ENCODE assay signal across 37 cellular contexts in the genomic region with DNA sequence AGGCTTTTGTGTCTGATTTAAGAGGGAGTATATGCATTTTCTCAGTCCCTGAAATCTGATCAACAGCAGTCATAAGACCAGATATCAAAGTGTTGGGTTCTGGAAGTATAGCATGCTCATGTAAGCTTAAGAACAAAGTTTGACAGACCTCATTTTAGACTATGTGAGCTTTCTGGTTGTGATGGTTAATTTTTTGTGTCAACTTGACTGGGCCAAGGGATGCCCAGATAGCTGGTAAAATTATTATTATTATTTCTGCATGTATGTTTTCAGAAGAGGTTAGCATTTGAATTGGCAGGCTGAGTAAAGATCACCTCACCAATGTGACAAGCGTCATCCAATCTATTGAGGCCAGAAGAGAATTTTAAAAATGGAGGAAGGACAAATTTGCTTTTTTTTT.
"Had no signal": no experiment of that assay in that cellular context is flagged by ENCODE, and none has a peak within 500 bp of the region (broad histone marks: within the 10 kb centered on the region; RNA-seq: fewer than 3 reads in every experiment).

No MANE protein-coding gene starts in this region.

- H3K27ac ChIP-seq: adrenal gland, ascending aorta, body of pancreas, brain microvascular endothelial cell, breast epithelium, cardiac muscle cell had no signal

- H3K27me3 ChIP-seq: adrenal gland, ascending aorta, body of pancreas, brain microvascular endothelial cell, breast epithelium, cardiac muscle cell had no signal

- H3K36me3 Mint-ChIP-seq: brain had no signal

- H3K36me3 ChIP-seq: adrenal gland, ascending aorta, brain microvascular endothelial cell, breast epithelium, cardiac muscle cell had no signal

- H3K27ac Mint-ChIP-seq: activated naive CD4-positive, alpha-beta T cell treated with anti-CD3 and anti-CD28 coated beads for 36 hours; activated naive CD4-positive, alpha-beta T cell treated with anti-CD3 and anti-CD28 coated beads, Interleukin-2, amount 10 ng/mL, durations not matched to agents 7 days and 5 days; activated naive CD4-positive, alpha-beta T cell treated with anti-CD3 and anti-CD28 coated beads, Interleukin-2, amount 50 U/mL, for 24 hours; activated naive CD4-positive, alpha-beta T cell treated with anti-CD3 and anti-CD28 coated beads, Interleukin-2, amount 50 U/mL, for 72 hours; activated naive CD8-positive, alpha-beta T cell; activated naive CD8-positive, alpha-beta T cell treated with anti-CD3 and anti-CD28 coated beads for 36 hours; activated naive CD8-positive, alpha-beta T cell treated with anti-CD3 and anti-CD28 coated beads, Interleukin-2, amount 10 ng/mL, durations not matched to agents 7 days and 5 days; activated naive CD8-positive, alpha-beta T cell treated with anti-CD3 and anti-CD28 coated beads, Interleukin-2, amount 50 U/mL, for 24 hours; activated T-cell treated with anti-CD3 and anti-CD28 coated beads, Interleukin-2, amount 50 U/mL, for 24 hours; activated T-cell treated with anti-CD3 and anti-CD28 coated beads, Interleukin-2, amount 50 U/mL, for 72 hours; activated T-helper 1 cell treated with anti-CD3 and anti-CD28 coated beads, Interleukin-12 subunit alpha, Interleukin-12 subunit beta, Interleukin-2, Interleukin-4 antibody, amounts not matched to agents 30 ng/mL and 10 ng/mL and 1 ng/mL, durations not matched to agents 14 hours and 24 hours and 36 hours; activated T-helper 17 cell treated with anti-CD3 and anti-CD28 coated beads, Interleukin-2, amount 50 U/mL, for 72 hours; activated T-helper 2 cell treated with anti-CD3 and anti-CD28 coated beads, Interferon-gamma antibody, Interleukin-2, Interleukin-4, amounts not matched to agents 10 μg/mL and 5 μg/mL and 100 μg/mL, durations not matched to agents 14 hours and 24 hours and 36 hours; brain had no signal

- ATAC-seq: activated naive CD4-positive, alpha-beta T cell treated with anti-CD3 and anti-CD28 coated beads, Interleukin-2, amount 50 U/mL, for 72 hours; activated naive CD8-positive, alpha-beta T cell treated with anti-CD3 and anti-CD28 coated beads, Interleukin-2, amount 50 U/mL, for 24 hours; activated T-cell treated with anti-CD3 and anti-CD28 coated beads, Interleukin-2, amount 50 U/mL, for 4 hours; activated T-cell treated with anti-CD3 and anti-CD28 coated beads, Interleukin-2, amount 50 U/mL, for 72 hours; activated T-helper 17 cell treated with anti-CD3 and anti-CD28 coated beads, Interleukin-2, amount 50 U/mL, for 72 hours; body of pancreas had no signal

- H3K4me1 Mint-ChIP-seq: central memory CD8-positive, alpha-beta T cell had no signal

- H3K27me3 Mint-ChIP-seq: activated naive CD8-positive, alpha-beta T cell had no signal

- H3K9me3 ChIP-seq: adrenal gland, ascending aorta, body of pancreas, breast epithelium had no signal

- H3K9me3 Mint-ChIP-seq: activated T-helper 17 cell treated with anti-CD3 and anti-CD28 coated beads, Interleukin-2, amount 50 U/mL, for 72 hours; central memory CD8-positive, alpha-beta T cell had no signal

- DNase-seq: activated effector memory CD4-positive, alpha-beta T cell treated with anti-CD3 and anti-CD28 coated beads, Interleukin-2, amount 50 U/mL, for 16 hours; activated effector memory CD4-positive, alpha-beta T cell treated with Interleukin-2 at 50 U/mL for 16 hours; activated gamma-delta T cell; activated gamma-delta T cell treated with Interleukin-2 at 50 U/mL for 16 hours; activated naive CD4-positive, alpha-beta T cell; activated naive CD4-positive, alpha-beta T cell treated with anti-CD3 and anti-CD28 coated beads for 36 hours; activated naive CD4-positive, alpha-beta T cell treated with anti-CD3 and anti-CD28 coated beads, Interleukin-2, amount 10 ng/mL, durations not matched to agents 7 days and 5 days; activated naive CD4-positive, alpha-beta T cell treated with anti-CD3 and anti-CD28 coated beads, Interleukin-2, amount 50 U/mL, for 16 hours; activated naive CD4-positive, alpha-beta T cell treated with Interleukin-2 at 50 U/mL for 16 hours; activated naive CD8-positive, alpha-beta T cell treated with anti-CD3 and anti-CD28 coated beads for 36 hours; activated naive CD8-positive, alpha-beta T cell treated with anti-CD3 and anti-CD28 coated beads, Interleukin-2, amount 10 ng/mL, durations not matched to agents 7 days and 5 days; activated naive CD8-positive, alpha-beta T cell treated with anti-CD3 and anti-CD28 coated beads, Interleukin-2, amount 50 U/mL, for 24 hours; activated T-cell treated with anti-CD3 and anti-CD28 coated beads, Interleukin-2, amount 50 U/mL, for 24 hours; activated T-cell treated with anti-CD3 and anti-CD28 coated beads, Interleukin-2, amount 50 U/mL, for 4 hours; activated T-cell treated with anti-CD3 and anti-CD28 coated beads, Interleukin-2, amount 50 U/mL, for 48 hours; activated T-cell treated with anti-CD3 and anti-CD28 coated beads, Interleukin-2, amount 50 U/mL, for 72 hours; adrenal gland; amniotic stem cell; amygdala; anterior cingulate cortex; aorta; body of pancreas; brain microvascular endothelial cell; caudate nucleus; central memory CD4-positive, alpha-beta T cell; cerebellar nuclear complex had no signal

- H3K4me3 ChIP-seq: adrenal gland, ascending aorta, body of pancreas, breast epithelium, cardiac muscle cell had no signal

- H3K4me3 Mint-ChIP-seq: activated naive CD4-positive, alpha-beta T cell treated with anti-CD3 and anti-CD28 coated beads for 36 hours; activated naive CD4-positive, alpha-beta T cell treated with anti-CD3 and anti-CD28 coated beads, Interleukin-2, amount 10 ng/mL, durations not matched to agents 7 days and 5 days; activated naive CD4-positive, alpha-beta T cell treated with anti-CD3 and anti-CD28 coated beads, Interleukin-2, amount 50 U/mL, for 24 hours; activated naive CD8-positive, alpha-beta T cell; activated naive CD8-positive, alpha-beta T cell treated with anti-CD3 and anti-CD28 coated beads for 36 hours; activated naive CD8-positive, alpha-beta T cell treated with anti-CD3 and anti-CD28 coated beads, Interleukin-2, amount 10 ng/mL, durations not matched to agents 7 days and 5 days; activated naive CD8-positive, alpha-beta T cell treated with anti-CD3 and anti-CD28 coated beads, Interleukin-2, amount 50 U/mL, for 24 hours; activated T-cell treated with anti-CD3 and anti-CD28 coated beads, Interleukin-2, amount 50 U/mL, for 24 hours; activated T-cell treated with anti-CD3 and anti-CD28 coated beads, Interleukin-2, amount 50 U/mL, for 4 hours; activated T-cell treated with anti-CD3 and anti-CD28 coated beads, Interleukin-2, amount 50 U/mL, for 72 hours; activated T-helper 1 cell treated with anti-CD3 and anti-CD28 coated beads, Interleukin-12 subunit alpha, Interleukin-12 subunit beta, Interleukin-2, Interleukin-4 antibody, amounts not matched to agents 30 ng/mL and 10 ng/mL and 1 ng/mL, durations not matched to agents 14 hours and 24 hours and 36 hours; activated T-helper 17 cell treated with anti-CD3 and anti-CD28 coated beads, Interleukin-2, amount 50 U/mL, for 72 hours; brain; central memory CD8-positive, alpha-beta T cell had no signal

- H3K4me1 ChIP-seq: adrenal gland, ascending aorta, body of pancreas, breast epithelium had no signal
